In genomic region chrY:14762903-14763302, GRCh38 we compare ENCODE assay signal across 9 cellular contexts.
"Had no signal": no experiment of that assay in that cellular context is flagged by ENCODE, and none has a peak within 500 bp of the region (broad histone marks: within the 10 kb centered on the region; RNA-seq: fewer than 3 reads in every experiment).

No MANE protein-coding gene starts in this region.

- H3K4me3 ChIP-seq: GM23338, K562 had no signal

- DNase-seq: H9, HCEC 1CT, IMR-90, KG1 had no signal

- H3K27ac Mint-ChIP-seq: H9 had no signal

- H3K27ac ChIP-seq: HL-60 had no signal

- H3K4me1 Mint-ChIP-seq: GM23338, H9 had no signal

- ATAC-seq: GM23338, K562 had no signal

- H3K4me3 Mint-ChIP-seq: GM23338, H9 had no signal

- FAIRE-seq: H1, H54, K562 had no signal

- H3K9me3 Mint-ChIP-seq: GM23338, H9 had no signal
